In genomic region chr2:188974184-188974583, GRCh38 we compare ENCODE assay signal across 12 cellular contexts. TPM values are rescaled to one million over a fixed set of nuclear protein-coding genes. Genes with fewer than 3 reads are reported as not detected.
A peak's percentile ranks its signal among the peaks of the same experiment; 100 is the strongest.
DNase-seq lines count a peak whose midpoint lies in the region; ATAC-seq and TF ChIP-seq lines count a peak whose summit lies in the region.
"Had no signal": no experiment of that assay in that cellular context is flagged by ENCODE, and none has a peak within 500 bp of the region (broad histone marks: within the 10 kb centered on the region; RNA-seq: fewer than 3 reads in every experiment).

Gene COL3A1 (plus strand): TSS chr2:188974373. CDS start chr2:188974490, 117 bp downstream.

- ATAC-seq in left colon (no peak), GM18498 (IDR thresholded peaks at IDR 0.05; ENCODE audit: unreplicated experiment) (no peak)
- no peak for ATAC-seq in activated CD8-positive, alpha-beta memory T cell treated with anti-CD3 and anti-CD28 coated beads, Interleukin-2, amount 10 ng/mL, durations not matched to agents 7 days and 5 days

- DNase-seq in GM23248 (peak; percentile 75), cerebellar cortex (ENCODE audit: low spot score) (peak; percentile 39), left colon (no peak), smooth muscle cell (lab: John Stamatoyannopoulos, UW; ENCODE audit: unreplicated experiment) (no peak), NCI-H187 treated with DMSO at 0.1 percent for 48 hours (lab: John Stamatoyannopoulos, UW) (no peak), foreskin melanocyte (no peak)
- DNase-seq in activated CD8-positive, alpha-beta memory T cell treated with anti-CD3 and anti-CD28 coated beads, Interleukin-2, amount 10 ng/mL, durations not matched to agents 7 days and 5 days = no peak
- DNase-seq: activated naive CD4-positive, alpha-beta T cell treated with anti-CD3 and anti-CD28 coated beads, Interleukin-2, amount 50 U/mL, for 16 hours; naive B cell; substantia nigra had no signal

- no peak within 1 kb of the TSS for H3K27ac Mint-ChIP-seq in activated CD8-positive, alpha-beta memory T cell treated with anti-CD3 and anti-CD28 coated beads, Interleukin-2, amount 10 ng/mL, durations not matched to agents 7 days and 5 days
- H3K27ac Mint-ChIP-seq: naive B cell; T-helper 1 cell treated with Interleukin-12 subunit alpha and Interleukin-12 subunit beta and Interleukin-4 antibody, amounts not matched to agents 30 μg/mL and 1 μg/mL, for 36 hours had no signal

- H3K36me3 Mint-ChIP-seq in activated CD8-positive, alpha-beta memory T cell treated with anti-CD3 and anti-CD28 coated beads, Interleukin-2, amount 10 ng/mL, durations not matched to agents 7 days and 5 days = no peaks in the 10 kb centered on the region
- H3K36me3 Mint-ChIP-seq: naive B cell had no signal

- H3K4me1 ChIP-seq in GM23248 (ENCODE audit: insufficient read depth) = peaks cover 58% of the 10 kb centered on the region
- peaks cover 14% of the 10 kb centered on the region for H3K4me1 ChIP-seq in smooth muscle cell (ENCODE audit: low read depth)

- 1 to 3% methylated on average over 4 of the region's 4 CpGs for WGBS in GM23248 (ENCODE audit: low coverage in 1 of 2, low lambda C conversion rate in 2 of 2, missing lambda C conversion rate in 2 of 2), 2 experiments
- under 1% methylated on average over 4 of the region's 4 CpGs for WGBS in smooth muscle cell (ENCODE audit: low lambda C conversion rate)

- TF ChIP-seq CTCF in smooth muscle cell (IDR thresholded peaks at IDR 0.05; ENCODE audit: borderline replicate concordance, insufficient read depth, poor library complexity, severe bottlenecking) = no peak

- H3K36me3 ChIP-seq in GM23248 (ENCODE audit: low read depth) (no peaks in the 10 kb centered on the region), smooth muscle cell (ENCODE audit: low read depth) (no peaks in the 10 kb centered on the region)

- H3K4me2 ChIP-seq in GM23248 (ENCODE audit: unreplicated experiment) = peak within 1 kb of the TSS; percentile 97
- peak within 1 kb of the TSS; percentile 92 for H3K4me2 ChIP-seq in smooth muscle cell

- H3K79me2 ChIP-seq in GM23248 (ENCODE audit: insufficient read depth) (peaks cover 53% of the 10 kb centered on the region), smooth muscle cell (ENCODE audit: low read depth) (peaks cover 94% of the 10 kb centered on the region)

- H3K4me3 ChIP-seq in GM23248 = peak within 1 kb of the TSS; percentile 85
- peak within 1 kb of the TSS; percentile 91 for H3K4me3 ChIP-seq in smooth muscle cell

- H2AFZ ChIP-seq in GM23248 = peak within 1 kb of the TSS; percentile 82
- H2AFZ ChIP-seq in smooth muscle cell (ENCODE audit: low read depth) = peak within 1 kb of the TSS; percentile 31

- in situ Hi-C loops in GM23248 (cut with MboI) = no loop called here

- no peaks in the 10 kb centered on the region for H3K9me3 Mint-ChIP-seq in activated CD8-positive, alpha-beta memory T cell treated with anti-CD3 and anti-CD28 coated beads, Interleukin-2, amount 10 ng/mL, durations not matched to agents 7 days and 5 days (ENCODE audit: low read depth)
- H3K9me3 Mint-ChIP-seq: naive B cell; T-helper 1 cell treated with Interleukin-12 subunit alpha and Interleukin-12 subunit beta and Interleukin-4 antibody, amounts not matched to agents 30 μg/mL and 1 μg/mL, for 36 hours had no signal

- no peaks in the 10 kb centered on the region for H3K9me2 ChIP-seq in GM23248 (ENCODE audit: insufficient read depth)

- H3K4me3 Mint-ChIP-seq in activated CD8-positive, alpha-beta memory T cell treated with anti-CD3 and anti-CD28 coated beads, Interleukin-2, amount 10 ng/mL, durations not matched to agents 7 days and 5 days = no peak within 1 kb of the TSS
- H3K4me3 Mint-ChIP-seq: naive B cell; T-helper 1 cell treated with Interleukin-12 subunit alpha and Interleukin-12 subunit beta and Interleukin-4 antibody, amounts not matched to agents 30 μg/mL and 1 μg/mL, for 36 hours had no signal

- H3F3A ChIP-seq in GM23248 (ENCODE audit: insufficient read depth) = peaks cover 72% of the 10 kb centered on the region
- peaks cover 74% of the 10 kb centered on the region for H3F3A ChIP-seq in smooth muscle cell (ENCODE audit: low read depth)

- peak within 1 kb of the TSS; percentile 89 for H3K27ac ChIP-seq in GM23248
- H3K27ac ChIP-seq in smooth muscle cell (ENCODE audit: low read depth) = peak within 1 kb of the TSS; percentile 98

- H3K27me3 Mint-ChIP-seq in activated CD8-positive, alpha-beta memory T cell treated with anti-CD3 and anti-CD28 coated beads, Interleukin-2, amount 10 ng/mL, durations not matched to agents 7 days and 5 days = peaks cover 2% of the 10 kb centered on the region
- H3K27me3 Mint-ChIP-seq: naive B cell had no signal

- no peaks in the 10 kb centered on the region for H3K9me3 ChIP-seq in GM23248 (ENCODE audit: low read depth)
- H3K9me3 ChIP-seq in smooth muscle cell (replicated peaks; ENCODE audit: low read depth) = no peaks in the 10 kb centered on the region

- CTCF ChIA-PET in activated CD8-positive, alpha-beta memory T cell treated with anti-CD3 and anti-CD28 coated beads, Interleukin-2, amount 10 ng/mL, durations not matched to agents 7 days and 5 days (lab: Charles Lee) = no interaction called here

- H3K9ac ChIP-seq in GM23248 (peak within 1 kb of the TSS; percentile 90), smooth muscle cell (ENCODE audit: low read depth) (peak within 1 kb of the TSS; percentile 93)

- no peaks in the 10 kb centered on the region for H4K20me1 ChIP-seq in GM23248 (ENCODE audit: insufficient read depth)
- H4K20me1 ChIP-seq in smooth muscle cell (ENCODE audit: low read depth) = peaks cover 34% of the 10 kb centered on the region

- H3K27me3 ChIP-seq in GM23248 (replicated peaks; ENCODE audit: insufficient read depth) = no peaks in the 10 kb centered on the region
- no peaks in the 10 kb centered on the region for H3K27me3 ChIP-seq in smooth muscle cell (ENCODE audit: low read depth)

- intact Hi-C loops in left colon (cut with DNase I, micrococcal nuclease) = no loop called here

- H3K4me1 Mint-ChIP-seq in activated CD8-positive, alpha-beta memory T cell treated with anti-CD3 and anti-CD28 coated beads, Interleukin-2, amount 10 ng/mL, durations not matched to agents 7 days and 5 days = peaks cover 5% of the 10 kb centered on the region
- H3K4me1 Mint-ChIP-seq: naive B cell had no signal

RNA-seq across cellular contexts. Expression of gene COL3A1, which starts in this region (rescaled TPM):
- total RNA-seq in GM23248 (2014; rRNA removed; shearing (Covaris generic)) = 2,141 and 2,153 TPM in 2 replicates
- polyA plus RNA-seq in GM23248 (2016; fragmentation: Nextera tagmentation; extraction: Ambion mirVana) = 977 and 987 TPM in 2 replicates
- total RNA-seq in left colon = 100 to 1,000 TPM in 1 of 2 donors, 10 to 100 TPM in 1; 48.0 to 154 TPM
- total RNA-seq in smooth muscle cell = 10,359 and 12,824 TPM in 2 replicates
- 9,077 and 11,807 TPM in 2 replicates for polyA plus RNA-seq in smooth muscle cell
- under 1 TPM in 1 of 2 experiments, not detected in 1; 0.23 TPM for total RNA-seq in activated CD8-positive, alpha-beta memory T cell treated with anti-CD3 and anti-CD28 coated beads, Interleukin-2, amount 10 ng/mL, durations not matched to agents 7 days and 5 days

Comparison
In these comparisons a context has a peak if more than half of its experiments do, and no peak if none do; other contexts are left out.
1. RNA of gene COL3A1 (total RNA-seq): 10,359 to 12,824 TPM in smooth muscle cell, 2,141 to 2,153 TPM in GM23248 and 48.0 to 154 TPM in left colon; 0.23 TPM in activated CD8-positive, alpha-beta memory T cell treated with anti-CD3 and anti-CD28 coated beads, Interleukin-2, amount 10 ng/mL, durations not matched to agents 7 days and 5 days; every median in the first group is over 10 times any median in the second.
2. RNA of gene COL3A1 (total RNA-seq): 10,359 to 12,824 TPM in smooth muscle cell and 2,141 to 2,153 TPM in GM23248; 48.0 to 154 TPM in left colon; every median in the first group is over 10 times any median in the second.
3. DNase-seq: peak in GM23248 (single experiment) and cerebellar cortex (single experiment); none in left colon (0 of 2), smooth muscle cell (single experiment), activated CD8-positive, alpha-beta memory T cell treated with anti-CD3 and anti-CD28 coated beads, Interleukin-2, amount 10 ng/mL, durations not matched to agents 7 days and 5 days (single experiment), NCI-H187 treated with DMSO at 0.1 percent for 48 hours (single experiment) and foreskin melanocyte (single experiment).